22 cellular contexts compared by ENCODE assay signal in genomic region chr21:8994640-8995511, GRCh38.
DNase-seq lines count a peak whose midpoint lies in the region; ATAC-seq, FAIRE-seq and TF ChIP-seq lines count a peak whose summit lies in the region.
"Had no signal": no experiment of that assay in that cellular context is flagged by ENCODE, and none has a peak within 500 bp of the region (broad histone marks: within the 10 kb centered on the region; RNA-seq: fewer than 3 reads in every experiment).

No MANE protein-coding gene starts in this region.

- DNase-seq in GM13977 (ENCODE audit: low spot score) (peak; percentile 32), RWPE1 (ENCODE audit: low spot score) (no peak), COLO829 (ENCODE audit: low spot score) (no peak), A172 (ENCODE audit: low spot score) (no peak)
- no peak for DNase-seq in naive thymus-derived CD8-positive, alpha-beta T cell
- DNase-seq: activated CD4-positive, alpha-beta T cell treated with anti-CD3 and anti-CD28 coated beads for 1 hour; colonic mucosa; heart left ventricle; immature natural killer cell; NCI-H1105 treated with DMSO at 0.1 percent for 48 hours; psoas muscle; stimulated activated CD4-positive, alpha-beta T cell treated with anti-CD3 and anti-CD28 coated beads, Interleukin-4, amount 100 ng/mL, for 1 hour; stimulated activated naive CD8-positive, alpha-beta T cell treated with anti-CD3 and anti-CD28 coated beads, Interleukin-15, Interleukin-2, amounts not matched to agents 100 U/mL and 50 U/mL, for 24 hours; thyroid gland had no signal

- H3K27ac Mint-ChIP-seq in naive thymus-derived CD8-positive, alpha-beta T cell, result no peak overlapping the region
- H3K27ac Mint-ChIP-seq: activated naive CD8-positive, alpha-beta T cell; CD14-positive monocyte; immature natural killer cell; neural progenitor cell had no signal

- POLR2A ChIA-PET in RWPE1 (lab: Yijun Ruan, JAX; ENCODE audit: low non-redundant PET), result no interaction called here
- POLR2A ChIA-PET in naive thymus-derived CD8-positive, alpha-beta T cell (lab: Charles Lee), result no interaction called here

- H3K4me3 Mint-ChIP-seq in naive thymus-derived CD8-positive, alpha-beta T cell, result no peak overlapping the region
- H3K4me3 Mint-ChIP-seq: activated naive CD8-positive, alpha-beta T cell; CD14-positive monocyte; immature natural killer cell; neural progenitor cell had no signal

- peaks cover 17 to 55% (median 39%) of the 10 kb centered on the region in 9 donors for H3K9me3 Mint-ChIP-seq in naive thymus-derived CD8-positive, alpha-beta T cell

- H3K36me3 Mint-ChIP-seq in naive thymus-derived CD8-positive, alpha-beta T cell, result peaks cover 0 to 41% (median 13%) of the 10 kb centered on the region in 3 donors
- H3K36me3 Mint-ChIP-seq: CD14-positive monocyte had no signal

- TF ChIP-seq CTCF in 22Rv1 (IDR thresholded peaks at IDR 0.05), result no peak
- no peak for TF ChIP-seq CTCF in GM13977 (IDR thresholded peaks at IDR 0.05; ENCODE audit: extremely low read depth, insufficient read depth, missing control alignments)
- TF ChIP-seq CTCF in RWPE1 (conservative IDR thresholded peaks at IDR 0.05; ENCODE audit: low read depth), result peak; percentile 20; the same call in 1 of the 2 replicates

- ATAC-seq in naive thymus-derived CD8-positive, alpha-beta T cell, result no peak
- ATAC-seq in GM21367 (IDR thresholded peaks at IDR 0.05; ENCODE audit: unreplicated experiment), result no peak
- ATAC-seq: stimulated activated naive CD8-positive, alpha-beta T cell treated with anti-CD3 and anti-CD28 coated beads, Interleukin-15, Interleukin-2, amounts not matched to agents 100 U/mL and 50 U/mL, for 24 hours had no signal

- CTCF ChIA-PET in RWPE1 (lab: Yijun Ruan, JAX), result no interaction called here

- peak; percentile 83 for FAIRE-seq in endometrium (lab: Jason Lieb, UNC)

- peak overlapping the region; percentile 22 for H3K27ac ChIP-seq in 22Rv1
- no peak overlapping the region for H3K27ac ChIP-seq in RWPE1
- H3K27ac ChIP-seq: colonic mucosa, heart left ventricle, neural progenitor cell, PC-9, psoas muscle, skin epidermis, thyroid gland had no signal

- peaks cover 0 to 17% (median 2%) of the 10 kb centered on the region in 4 donors for H3K4me1 Mint-ChIP-seq in naive thymus-derived CD8-positive, alpha-beta T cell
- H3K4me1 Mint-ChIP-seq: CD14-positive monocyte, immature natural killer cell, neural progenitor cell had no signal

- peaks cover 28 to 58% (median 41%) of the 10 kb centered on the region in 5 donors for H3K27me3 Mint-ChIP-seq in naive thymus-derived CD8-positive, alpha-beta T cell

- in situ Hi-C loops in GM13977 (cut with MboI; ENCODE audit: low pct_unique_long_range_greater_than_20kb, low sequenced_read_pairs, unreplicated experiment), result no loop called here
